Comparison of ENCODE assay signal across 23 cellular contexts in genomic region chr5:62585751-62586150, GRCh38. TPM values are rescaled to one million over a fixed set of nuclear protein-coding genes. Genes with fewer than 3 reads are reported as not detected.
DNase-seq lines count a peak whose midpoint lies in the region; ATAC-seq, FAIRE-seq and TF ChIP-seq lines count a peak whose summit lies in the region.
"Had no signal": no experiment of that assay in that cellular context is flagged by ENCODE, and none has a peak within 500 bp of the region (broad histone marks: within the 10 kb centered on the region; RNA-seq: fewer than 3 reads in every experiment).

No MANE protein-coding gene starts in this region.

- TF ChIP-seq CTCF in A549 (IDR thresholded peaks at IDR 0.05) (no peak), GM23338 (conservative IDR thresholded peaks at IDR 0.05; ENCODE audit: low read depth in 2 of 2) (no peak), fibroblast of the aortic adventitia (IDR thresholded peaks at IDR 0.05; ENCODE audit: insufficient read depth, low read length) (no peak), hepatocyte (IDR thresholded peaks at IDR 0.05; ENCODE audit: poor library complexity) (no peak)

- H3K27ac Mint-ChIP-seq in GM23338: peak overlapping the region; percentile 52

- no peaks in the 10 kb centered on the region for H3F3A ChIP-seq in GM23338 (replicated peaks; ENCODE audit: low read depth)

- H3K4me1 ChIP-seq in A549 (peaks cover 4% of the 10 kb centered on the region; the same call in 1 of the 3 replicates), GM23338 (ENCODE audit: insufficient read depth) (no peaks in the 10 kb centered on the region), hepatocyte (ENCODE audit: insufficient read depth) (no peaks in the 10 kb centered on the region)
- H3K4me1 ChIP-seq: esophagus muscularis mucosa, parathyroid adenoma had no signal

- no peak overlapping the region for H3K4me3 ChIP-seq in A549
- no peak overlapping the region for H3K4me3 ChIP-seq in GM23338
- no peak overlapping the region for H3K4me3 ChIP-seq in fibroblast of the aortic adventitia (ENCODE audit: low read depth, low read length)
- no peak overlapping the region for H3K4me3 ChIP-seq in hepatocyte
- H3K4me3 ChIP-seq: cardiac muscle cell, esophagus muscularis mucosa, SJSA1 had no signal

- H3K9me3 Mint-ChIP-seq in GM23338: no peaks in the 10 kb centered on the region
- H3K9me3 Mint-ChIP-seq: activated T-cell treated with anti-CD3 and anti-CD28 coated beads, Interleukin-2, amount 50 U/mL, for 4 hours had no signal

- DNase-seq in A549 (ENCODE audit: low read depth in 1 of 2, low spot score in 1 of 2): no peak
- DNase-seq in GM23338 (ENCODE audit: low spot score): no peak
- DNase-seq in fibroblast of the aortic adventitia (ENCODE audit: low read depth): peak; percentile 40
- DNase-seq in activated CD4-positive, CD25-positive, alpha-beta regulatory T cell (lab: John Stamatoyannopoulos, UW): no peak
- DNase-seq in activated T-cell treated with anti-CD3 and anti-CD28 coated beads, Interleukin-2, amount 50 U/mL, for 1 hour: no peak
- no peak for DNase-seq in hepatocyte (ENCODE audit: low spot score)
- DNase-seq in OCI-M2 (lab: John Stamatoyannopoulos, UW; ENCODE audit: unreplicated experiment): no peak
- DNase-seq: activated CD4-positive, alpha-beta T cell treated with anti-CD3 and anti-CD28 coated beads for 48 hours; activated T-cell treated with anti-CD3 and anti-CD28 coated beads, Interleukin-2, amount 50 U/mL, for 4 hours; glutamatergic neuron; left ventricle myocardium superior; NCI-H1105 treated with DMSO at 0.1 percent for 48 hours; NCI-H2107; NCI-H524 treated with DMSO at 0.1 percent for 48 hours; stimulated activated CD4-positive, alpha-beta T cell treated with anti-CD3 and anti-CD28 coated beads, Interleukin-2, amount 100 ng/mL, for 48 hours; T-helper 9 cell had no signal

- no peak for TF ChIP-seq POLR2A in A549 (IDR thresholded peaks at IDR 0.05; ENCODE audit: low read length)

- H3K36me3 ChIP-seq in GM23338 (ENCODE audit: insufficient read depth): no peaks in the 10 kb centered on the region
- H3K36me3 ChIP-seq in hepatocyte (replicated peaks; ENCODE audit: insufficient read depth, low read depth): no peaks in the 10 kb centered on the region
- H3K36me3 ChIP-seq: cardiac muscle cell, SJSA1 had no signal

- H3K36me3 Mint-ChIP-seq in GM23338 (ENCODE audit: low read depth): no peaks in the 10 kb centered on the region

- no peak overlapping the region for H2AFZ ChIP-seq in GM23338
- no peak overlapping the region for H2AFZ ChIP-seq in hepatocyte
- H2AFZ ChIP-seq: parathyroid adenoma had no signal

- peak; percentile 13 for FAIRE-seq in A549 (lab: Jason Lieb, UNC)
- FAIRE-seq: H1 had no signal

- TF ChIP-seq EP300 in A549 (IDR thresholded peaks at IDR 0.05): no peak

- CTCF ChIA-PET in A549 (lab: Yijun Ruan, JAX): no interaction called here

- H3K27me3 ChIP-seq in GM23338 (ENCODE audit: insufficient read depth) (no peaks in the 10 kb centered on the region), hepatocyte (no peaks in the 10 kb centered on the region)
- H3K27me3 ChIP-seq: cardiac muscle cell, esophagus muscularis mucosa, SJSA1 had no signal

- peaks cover 3% of the 10 kb centered on the region for H3K27me3 Mint-ChIP-seq in GM23338 (ENCODE audit: insufficient read depth, low read depth, poor library complexity)

- H3K27ac ChIP-seq in A549 (no peak overlapping the region), GM23338 (ENCODE audit: low read depth) (no peak overlapping the region), hepatocyte (no peak overlapping the region)
- H3K27ac ChIP-seq: cardiac muscle cell, esophagus muscularis mucosa, HL-60, parathyroid adenoma, SJSA1 had no signal

- no peaks in the 10 kb centered on the region for H4K20me1 ChIP-seq in GM23338 (replicated peaks; ENCODE audit: insufficient read depth)
- no peaks in the 10 kb centered on the region for H4K20me1 ChIP-seq in hepatocyte (ENCODE audit: insufficient read depth, poor library complexity, severe bottlenecking)

- TF ChIP-seq RAD21 in A549 (conservative IDR thresholded peaks at IDR 0.05 in 1 of 2, IDR thresholded peaks at IDR 0.05 in 1 of 2): no peak

- ATAC-seq in A549: no peak
- no peak for ATAC-seq in GM23338
- peak; percentile 42; the same call in 2 of the 3 replicates for ATAC-seq in SK-N-SH treated with all-trans-retinoic acid at 6 μM for 48 hours
- ATAC-seq: activated T-cell treated with anti-CD3 and anti-CD28 coated beads, Interleukin-2, amount 50 U/mL, for 4 hours; left ventricle myocardium superior had no signal

- H3K4me1 Mint-ChIP-seq in GM23338: peaks cover 6% of the 10 kb centered on the region

- H3K9me3 ChIP-seq in A549 (no peaks in the 10 kb centered on the region), hepatocyte (ENCODE audit: low read depth) (no peaks in the 10 kb centered on the region)
- H3K9me3 ChIP-seq: esophagus muscularis mucosa, SJSA1 had no signal

- POLR2A ChIA-PET in A549 (lab: Yijun Ruan, JAX): no interaction called here

- H3K9me2 ChIP-seq in GM23338 (ENCODE audit: insufficient read depth) (peaks cover 4% of the 10 kb centered on the region; the same call in 1 of the 2 replicates), hepatocyte (replicated peaks; ENCODE audit: insufficient read depth) (no peaks in the 10 kb centered on the region)

- H3K4me2 ChIP-seq in A549: no peak overlapping the region
- no peak overlapping the region for H3K4me2 ChIP-seq in GM23338
- no peak overlapping the region for H3K4me2 ChIP-seq in hepatocyte

- no peak overlapping the region for H3K4me3 Mint-ChIP-seq in GM23338
- H3K4me3 Mint-ChIP-seq: activated T-cell treated with anti-CD3 and anti-CD28 coated beads, Interleukin-2, amount 50 U/mL, for 4 hours had no signal

- H3K79me2 ChIP-seq in GM23338 (replicated peaks; ENCODE audit: insufficient read depth): no peaks in the 10 kb centered on the region; the same call in 1 of the 2 replicates
- no peaks in the 10 kb centered on the region for H3K79me2 ChIP-seq in hepatocyte
- H3K79me2 ChIP-seq: parathyroid adenoma had no signal

TF ChIP-seq in A549, 52 proteins besides CTCF, POLR2A, EP300 and RAD21:
- no peak for TF ChIP-seq ESRRA (IDR thresholded peaks at IDR 0.05; ENCODE audit: borderline replicate concordance, low read length)
TF ChIP-seq in A549: peak in this region for 0.

TF ChIP-seq in GM23338, 12 proteins besides CTCF, POLR2A, EP300 and RAD21 (continues in another document):
- TF ChIP-seq EZH2 (IDR thresholded peaks at IDR 0.05; ENCODE audit: low read depth, unreplicated experiment) (no peak), JUNB (IDR thresholded peaks at IDR 0.05; ENCODE audit: unreplicated experiment) (no peak), POLR2AphosphoS5 (IDR thresholded peaks at IDR 0.05; ENCODE audit: low read depth) (no peak), CREB1 (CRISPR knock-in tag; IDR thresholded peaks at IDR 0.05; ENCODE audit: low read depth) (no peak)

TF ChIP-seq in SK-N-SH treated with all-trans-retinoic acid at 6 μM for 48 hours, 23 proteins besides CTCF, POLR2A, EP300 and RAD21 (continues in another document):
- no peak for TF ChIP-seq ZFP30 (CRISPR knock-in tag; IDR thresholded peaks at IDR 0.05)
- TF ChIP-seq TOX (CRISPR knock-in tag; IDR thresholded peaks at IDR 0.05; ENCODE audit: borderline replicate concordance): no peak
- no peak for TF ChIP-seq TSHZ2 (CRISPR knock-in tag; IDR thresholded peaks at IDR 0.05)
- TF ChIP-seq ZC3H10 (CRISPR knock-in tag; IDR thresholded peaks at IDR 0.05): no peak
- TF ChIP-seq ISL1 (CRISPR knock-in tag; IDR thresholded peaks at IDR 0.05): no peak
- TF ChIP-seq BACH2 (CRISPR knock-in tag; IDR thresholded peaks at IDR 0.05; ENCODE audit: borderline replicate concordance): no peak

RNA-seq across cellular contexts. Expression of gene LRRC70, which starts 7.1 kb away (rescaled TPM):
- polyA plus RNA-seq in A549 (2011; rRNA removed): 0.32 and 0.34 TPM in 2 replicates
- 0.09 and 0.17 TPM in 2 replicates for polyA plus RNA-seq in A549 (2012; cell fraction: cytosol; rRNA removed)
- 0.55 TPM in 2 replicates for polyA plus RNA-seq in A549 (2012; cell fraction: nucleus; rRNA removed)
- polyA plus RNA-seq in A549 (2017; fragmentation: RNase III; extraction: RNeasy Plus Mini Kit Qiagen cat#74134 plus additional on column Dnase treatment): 0.09 TPM in 1 of 3 replicates, not detected in the others
- 1.6 and 4.2 TPM in 2 replicates for polyA minus RNA-seq in A549 (2011; rRNA and poly(A)+ RNA removed)
- total RNA-seq in GM23338 (2014; rRNA removed; shearing (Covaris generic)): 1.7 and 2.7 TPM in 2 replicates
- polyA plus RNA-seq in GM23338 (2016; fragmentation: Nextera tagmentation; extraction: Ambion mirVana): 0.15 TPM in 1 of 2 replicates, not detected in the other
- total RNA-seq in fibroblast of the aortic adventitia (ENCODE audit: low replicate concordance): 1.2 and 1.6 TPM in 2 replicates
- total RNA-seq in hepatocyte: 1.0 and 3.0 TPM in 2 replicates
- 0.30 and 1.2 TPM in 2 replicates for polyA plus RNA-seq in hepatocyte
